8 cellular contexts compared by ENCODE assay signal in the genomic region with DNA sequence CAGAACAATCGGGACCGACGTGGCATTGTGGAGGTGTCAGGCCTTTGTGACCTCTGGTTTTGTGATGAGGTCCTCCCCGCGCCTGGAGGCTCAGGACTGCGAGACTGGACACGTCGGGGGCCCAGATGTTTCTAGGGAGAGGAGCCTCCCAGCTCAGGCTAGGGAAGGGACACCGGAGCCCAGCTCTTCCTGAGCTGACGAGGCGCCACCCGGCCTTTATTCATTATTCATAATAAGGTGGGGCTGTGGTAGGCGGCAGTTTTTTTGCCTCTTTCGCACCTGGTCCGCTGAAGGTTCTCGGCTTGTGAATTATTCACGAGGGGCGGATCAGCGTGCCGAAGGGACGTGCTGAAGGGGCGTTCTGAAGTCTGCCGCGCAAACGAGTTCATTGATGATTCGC.
DNase-seq lines count a peak whose midpoint lies in the region; ATAC-seq and TF ChIP-seq lines count a peak whose summit lies in the region.

No MANE protein-coding gene starts in this region.

- DNase-seq in NCI-H69 (lab: John Stamatoyannopoulos, UW) (peak; percentile 68), activated T-cell treated with anti-CD3 and anti-CD28 coated beads for 24 hours (ENCODE audit: low read depth) (peak; percentile 37), fibroblast of pulmonary artery (ENCODE audit: low read depth) (no peak), retinal pigment epithelial cell (ENCODE audit: low read depth) (no peak), hippocampal formation (lab: John Stamatoyannopoulos, UW) (no peak), medulla oblongata (ENCODE audit: extremely low spot score) (no peak)

- H3K4me3 ChIP-seq in GM12875 (ENCODE audit: low read depth, low read length): peak overlapping the region; percentile 63
- peak overlapping the region; percentile 67 for H3K4me3 ChIP-seq in fibroblast of pulmonary artery (replicated peaks; ENCODE audit: low read depth, low read length)
- peak overlapping the region; percentile 63 for H3K4me3 ChIP-seq in retinal pigment epithelial cell (ENCODE audit: low read length)

- TF ChIP-seq CTCF in GM12875 (IDR thresholded peaks at IDR 0.05; ENCODE audit: borderline replicate concordance, insufficient read depth, low read depth, low read length): no peak
- no peak for TF ChIP-seq CTCF in fibroblast of pulmonary artery (IDR thresholded peaks at IDR 0.05; ENCODE audit: low read length, missing control alignments)
- no peak for TF ChIP-seq CTCF in retinal pigment epithelial cell (conservative IDR thresholded peaks at IDR 0.05; ENCODE audit: low read depth, low read length)

- ATAC-seq in HG03139 (IDR thresholded peaks at IDR 0.05; ENCODE audit: unreplicated experiment): no peak

Comparison
In these comparisons a context has a peak if more than half of its experiments do, and no peak if none do; other contexts are left out.
1. DNase-seq: peak in NCI-H69 (single experiment) and activated T-cell treated with anti-CD3 and anti-CD28 coated beads for 24 hours (single experiment); none in fibroblast of pulmonary artery (single experiment), retinal pigment epithelial cell (single experiment), hippocampal formation (0 of 2) and medulla oblongata (single experiment).
2. Peak in every context shown above with its lines, with median percentiles within 50 percentile points of each other: H3K4me3 ChIP-seq.